Comparison of ENCODE assay signal across 17 cellular contexts in the genomic region with DNA sequence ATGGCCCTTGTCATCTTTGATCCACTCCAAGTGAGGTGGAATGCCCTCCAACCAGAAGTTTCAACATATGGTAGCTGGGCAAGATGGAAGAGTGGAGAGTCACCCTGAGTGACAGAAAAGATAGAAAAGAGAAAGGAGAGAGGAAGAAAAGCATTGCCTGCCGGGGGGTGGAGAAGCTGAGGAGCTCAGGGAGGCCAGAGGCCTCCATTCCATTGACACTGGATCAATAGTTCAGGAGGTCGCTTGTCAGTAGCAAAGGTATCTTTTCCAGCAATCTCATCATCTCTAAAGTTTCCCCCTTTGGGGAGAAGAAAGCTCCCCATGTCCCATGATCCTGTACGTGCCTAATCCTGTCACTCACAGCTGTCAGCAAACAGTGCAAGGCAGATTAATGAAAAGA. TPM values are rescaled to one million over a fixed set of nuclear protein-coding genes. Genes with fewer than 3 reads are reported as not detected.
DNase-seq lines count a peak whose midpoint lies in the region; ATAC-seq and TF ChIP-seq lines count a peak whose summit lies in the region.
"Had no signal": no experiment of that assay in that cellular context is flagged by ENCODE, and none has a peak within 500 bp of the region (broad histone marks: within the 10 kb centered on the region; RNA-seq: fewer than 3 reads in every experiment).

No MANE protein-coding gene starts in this region.

- H3K36me3 ChIP-seq in left ventricle myocardium inferior = no peaks in the 10 kb centered on the region
- no peaks in the 10 kb centered on the region for H3K36me3 ChIP-seq in HAP-1 (replicated peaks)
- H3K36me3 ChIP-seq: ascending aorta had no signal

- intact Hi-C loops in left ventricle myocardium inferior (cut with micrococcal nuclease) (no loop called here), Right ventricle myocardium superior (cut with DNase I) (loop anchor here (5.0 kb wide), 1 partner anchor 412 kb away; no protein-coding TSS in a partner anchor), natural killer cell (cut with micrococcal nuclease) (loop anchor here (5.0 kb wide), 1 partner anchor 47 kb away; a partner anchor contains a TSS)

- no peak overlapping the region for H3K4me3 Mint-ChIP-seq in activated naive CD8-positive, alpha-beta T cell treated with anti-CD3 and anti-CD28 coated beads for 36 hours
- H3K4me3 Mint-ChIP-seq in natural killer cell = no peak overlapping the region

- H3K27ac Mint-ChIP-seq in activated naive CD8-positive, alpha-beta T cell treated with anti-CD3 and anti-CD28 coated beads for 36 hours = peak overlapping the region; percentile 67
- H3K27ac Mint-ChIP-seq in natural killer cell = peak overlapping the region; percentile 84 to 88

- H3K27me3 ChIP-seq in left ventricle myocardium inferior (ENCODE audit: low read depth) (no peaks in the 10 kb centered on the region), HAP-1 (ENCODE audit: low read depth) (no peaks in the 10 kb centered on the region)
- H3K27me3 ChIP-seq: ascending aorta had no signal

- no peak overlapping the region for H3K4me3 ChIP-seq in left ventricle myocardium inferior
- H3K4me3 ChIP-seq in HAP-1 = no peak overlapping the region
- H3K4me3 ChIP-seq: ascending aorta had no signal

- no peak for TF ChIP-seq CTCF in left ventricle myocardium inferior (IDR thresholded peaks at IDR 0.05; ENCODE audit: borderline replicate concordance)
- TF ChIP-seq CTCF in natural killer cell (IDR thresholded peaks at IDR 0.05) = no peak

- peaks cover 52% of the 10 kb centered on the region for H3K4me1 Mint-ChIP-seq in activated naive CD8-positive, alpha-beta T cell treated with anti-CD3 and anti-CD28 coated beads for 36 hours
- peaks cover 44 to 56% of the 10 kb centered on the region in 2 donors for H3K4me1 Mint-ChIP-seq in natural killer cell

- no peaks in the 10 kb centered on the region for H3K27me3 Mint-ChIP-seq in activated naive CD8-positive, alpha-beta T cell treated with anti-CD3 and anti-CD28 coated beads for 36 hours
- no peaks in the 10 kb centered on the region for H3K27me3 Mint-ChIP-seq in natural killer cell (ENCODE audit: low read depth in 2 of 2)

- ATAC-seq in Right ventricle myocardium superior (ENCODE audit: poor library complexity) (no peak), natural killer cell (no peak), HG03354 (IDR thresholded peaks at IDR 0.05; ENCODE audit: poor library complexity, severe bottlenecking, unreplicated experiment) (no peak)

- H3K27ac ChIP-seq in left ventricle myocardium inferior (replicated peaks) = peak overlapping the region; percentile 47
- H3K27ac ChIP-seq: ascending aorta had no signal

- H3K9me3 ChIP-seq in left ventricle myocardium inferior (replicated peaks) (no peaks in the 10 kb centered on the region), HAP-1 (peaks cover 6% of the 10 kb centered on the region; the same call in 1 of the 2 replicates)
- H3K9me3 ChIP-seq: ascending aorta had no signal

- H3K4me1 ChIP-seq in left ventricle myocardium inferior (peaks cover 52% of the 10 kb centered on the region), HAP-1 (peaks cover 3% of the 10 kb centered on the region)

- DNase-seq in left ventricle myocardium inferior = no peak
- no peak for DNase-seq in Right ventricle myocardium superior
- no peak for DNase-seq in activated naive CD8-positive, alpha-beta T cell treated with anti-CD3 and anti-CD28 coated beads for 36 hours
- DNase-seq in natural killer cell = no peak
- no peak for DNase-seq in NCI-H2081 treated with DMSO at 0.1 percent for 48 hours (lab: John Stamatoyannopoulos, UW)
- no peak for DNase-seq in HAP-1 (ENCODE audit: low spot score in 2 of 2)
- DNase-seq in AG08395 (ENCODE audit: low spot score) = no peak
- DNase-seq: DMS 273 treated with DMSO at 0.1 percent for 48 hours; HCEC 1CT; NCI-H1436; SHP77 treated with DMSO at 0.1 percent for 48 hours; stimulated activated CD4-positive, alpha-beta T cell treated with anti-CD3 and anti-CD28 coated beads, Interleukin-15, amount 100 ng/mL, for 24 hours; T-helper 9 cell had no signal

- in situ Hi-C loops in HAP-1 (cut with MboI; ENCODE audit: low sequenced_read_pairs) = no loop called here

- no peaks in the 10 kb centered on the region for H3K9me3 Mint-ChIP-seq in activated naive CD8-positive, alpha-beta T cell treated with anti-CD3 and anti-CD28 coated beads for 36 hours
- no peaks in the 10 kb centered on the region for H3K9me3 Mint-ChIP-seq in natural killer cell

- H3K36me3 Mint-ChIP-seq in activated naive CD8-positive, alpha-beta T cell treated with anti-CD3 and anti-CD28 coated beads for 36 hours = peaks cover 13% of the 10 kb centered on the region
- H3K36me3 Mint-ChIP-seq in natural killer cell = no peaks in the 10 kb centered on the region

RNA-seq across cellular contexts. Expression of a gene that starts 6.7 kb away (rescaled TPM):
- total RNA-seq in left ventricle myocardium inferior = 1.3 TPM
- 1.5 TPM for total RNA-seq in Right ventricle myocardium superior
- total RNA-seq in activated naive CD8-positive, alpha-beta T cell treated with anti-CD3 and anti-CD28 coated beads for 36 hours = 1 to 10 TPM; 2.7 to 3.2 TPM
- total RNA-seq in natural killer cell = 10 to 100 TPM in 1 of 3 donors, 1 to 10 TPM in 2; 6.0 to 10.3 (median 6.7) TPM

RNA-seq across cellular contexts. Expression of a gene that starts 17.5 kb away (rescaled TPM):
- total RNA-seq in left ventricle myocardium inferior = not detected
- not detected for total RNA-seq in Right ventricle myocardium superior
- total RNA-seq in activated naive CD8-positive, alpha-beta T cell treated with anti-CD3 and anti-CD28 coated beads for 36 hours = 1 to 10 TPM; 7.1 to 7.4 TPM
- total RNA-seq in natural killer cell = under 1 TPM; 0.20 to 0.64 (median 0.23) TPM
- total RNA-seq: ascending aorta, fibroblast of villous mesenchyme, myocyte had no signal

RNA-seq across cellular contexts. Expression of a gene that starts 45.0 kb away (rescaled TPM):
- total RNA-seq in left ventricle myocardium inferior = 0.99 TPM
- total RNA-seq in Right ventricle myocardium superior = 0.75 TPM
- total RNA-seq in activated naive CD8-positive, alpha-beta T cell treated with anti-CD3 and anti-CD28 coated beads for 36 hours = 100 to 1,000 TPM; 148 to 149 TPM
- 1,000 to 10,000 TPM in 2 of 3 donors, 100 to 1,000 TPM in 1; 905 to 1,386 (median 1,021) TPM for total RNA-seq in natural killer cell
- total RNA-seq: myocyte had no signal

RNA-seq across cellular contexts. Expression of a gene that starts 49.3 kb away (rescaled TPM):
- total RNA-seq in left ventricle myocardium inferior (1.8 TPM), Right ventricle myocardium superior (4.1 TPM), natural killer cell (100 to 1,000 TPM; 647 to 744 (median 741) TPM)
- 100 to 1,000 TPM; 518 to 528 TPM for total RNA-seq in activated naive CD8-positive, alpha-beta T cell treated with anti-CD3 and anti-CD28 coated beads for 36 hours
- total RNA-seq: myocyte had no signal

Comparison
In these comparisons a context has a peak if more than half of its experiments do, and no peak if none do; other contexts are left out.
1. RNA of a gene that starts 45.0 kb away (total RNA-seq): 905 to 1,386 TPM in natural killer cell and 148 to 149 TPM in activated naive CD8-positive, alpha-beta T cell treated with anti-CD3 and anti-CD28 coated beads for 36 hours; 0.99 TPM in left ventricle myocardium inferior (single experiment) and 0.75 TPM in Right ventricle myocardium superior (single experiment); every median in the first group is over 10 times any median in the second.